ENCODE assay signal across 19 cellular contexts in genomic region chr4:76740866-76741662, GRCh38.
DNase-seq lines count a peak whose midpoint lies in the region; ATAC-seq, FAIRE-seq and TF ChIP-seq lines count a peak whose summit lies in the region.
"Had no signal": no experiment of that assay in that cellular context is flagged by ENCODE, and none has a peak within 500 bp of the region (broad histone marks: within the 10 kb centered on the region; RNA-seq: fewer than 3 reads in every experiment).

No MANE protein-coding gene starts in this region.

- no peak overlapping the region for H3K14ac ChIP-seq in mesenchymal stem cell (ENCODE audit: low read length in 2 of 2)

- no peak for TF ChIP-seq POLR2A in K562 (conservative IDR thresholded peaks at IDR 0.05)
- no peak for TF ChIP-seq POLR2A in stomach (IDR thresholded peaks at IDR 0.05)

- peak overlapping the region in 1 of 2 experiments; percentile 26 for H2BK12ac ChIP-seq in mesenchymal stem cell (ENCODE audit: low read length in 2 of 2)

- H3K9me1 ChIP-seq in K562 (ENCODE audit: control insufficient read depth, insufficient read depth, low read length) = peaks cover 2% of the 10 kb centered on the region

- peaks cover 12% of the 10 kb centered on the region for H3K36me3 ChIP-seq in H7 (replicated peaks; ENCODE audit: control insufficient read depth, insufficient read depth, low read length)
- H3K36me3 ChIP-seq in K562 (ENCODE audit: control insufficient read depth, insufficient read depth, low read length) = no peaks in the 10 kb centered on the region
- H3K36me3 ChIP-seq in mesenchymal stem cell (ENCODE audit: control insufficient read depth in 1 of 2, insufficient read depth in 2 of 2, low read depth in 1 of 2, low read length in 2 of 2) = peaks cover 0 to 32% of the 10 kb centered on the region in 2 experiments
- H3K36me3 ChIP-seq in stomach = peaks cover 20 to 50% (median 43%) of the 10 kb centered on the region in 4 donors
- no peaks in the 10 kb centered on the region for H3K36me3 ChIP-seq in effector memory CD4-positive, alpha-beta T cell (ENCODE audit: control insufficient read depth, insufficient read depth, low read length)

- peak; percentile 25; the same call in 2 of the 3 replicates for ATAC-seq in K562

- no peak overlapping the region for H4K8ac ChIP-seq in mesenchymal stem cell (ENCODE audit: low read length)

- DNase-seq in H7 (peak; percentile 58), K562 (ENCODE audit: extremely low read depth in 1 of 4, low spot score in 3 of 4) (no peak), mesenchymal stem cell (no peak), stomach (no peak), NCI-H345 (lab: John Stamatoyannopoulos, UW) (no peak), AG08395 (ENCODE audit: low spot score) (no peak), SK-N-DZ (ENCODE audit: low spot score) (no peak)
- DNase-seq in effector memory CD4-positive, alpha-beta T cell = no peak
- DNase-seq: DMS79; HCEC 1CT; MM.1S; NCI-H1092; NCI-H1436 treated with DMSO at 0.1 percent for 48 hours; NCI-H2081; NCI-H510A; NCI-H748 treated with DMSO at 0.1 percent for 48 hours; NK-92 treated with Interleukin-12 subunit alpha and Interleukin-12 subunit beta, amount 100 ng/mL, for 24 hours; Peyer's patch had no signal

- no peak overlapping the region for H2BK120ac ChIP-seq in mesenchymal stem cell (ENCODE audit: low read depth, low read length)

- no peak overlapping the region for H2BK5ac ChIP-seq in mesenchymal stem cell (ENCODE audit: low read depth, low read length, poor library complexity, severe bottlenecking)

- no peak overlapping the region for H2AK5ac ChIP-seq in mesenchymal stem cell (ENCODE audit: low read length, severe bottlenecking)

- TF ChIP-seq CTCF in K562 (IDR thresholded peaks at IDR 0.05 in 2 of 3, conservative IDR thresholded peaks at IDR 0.05 in 1 of 3; ENCODE audit: insufficient read depth in 2 of 3, low read depth in 1 of 3, low read length in 3 of 3) (no peak), stomach (IDR thresholded peaks at IDR 0.05) (no peak)

- WGBS in K562 (ENCODE audit: insufficient coverage, low coverage, missing lambda C conversion rate) = 30% methylated on average over 50 of the region's 85 CpGs
- 98% methylated on average over 82 of the region's 85 CpGs for WGBS in mesenchymal stem cell
- 96 to 98% (median 97%) methylated on average over 30 to 85 of the region's 85 CpGs for whole genome bisulfite sequencing in stomach, 5 donors

- peaks cover 10% of the 10 kb centered on the region for H3K79me1 ChIP-seq in mesenchymal stem cell (replicated peaks; ENCODE audit: low read length, poor library complexity, severe bottlenecking)

- no peaks in the 10 kb centered on the region for H4K20me1 ChIP-seq in K562 (replicated peaks; ENCODE audit: control insufficient read depth, insufficient read depth, low read length)

- H3K27ac ChIP-seq in K562 (ENCODE audit: extremely low read depth, low read depth, low read length) = no peak overlapping the region
- H3K27ac ChIP-seq in mesenchymal stem cell (ENCODE audit: low read length, poor library complexity, severe bottlenecking) = no peak overlapping the region
- peak overlapping the region in 3 of 5 donors; percentile 53 to 81 (median 72) for H3K27ac ChIP-seq in stomach
- no peak overlapping the region for H3K27ac ChIP-seq in effector memory CD4-positive, alpha-beta T cell (ENCODE audit: insufficient read depth, low read length, poor library complexity, severe bottlenecking)
- H3K27ac ChIP-seq: C4-2B had no signal

- BruUV-seq in K562 (replicated peaks; lab: Mats Ljungman, UMichigan) = no TSS peak

- TF ChIP-seq EP300 in K562 (IDR thresholded peaks at IDR 0.05; ENCODE audit: low read length) (no peak), stomach (IDR thresholded peaks at IDR 0.05) (no peak)

- H2BK15ac ChIP-seq in mesenchymal stem cell (ENCODE audit: low read depth, poor library complexity, severe bottlenecking) = peak overlapping the region; percentile 49

- H4K91ac ChIP-seq in mesenchymal stem cell (ENCODE audit: low read length) = peak overlapping the region; percentile 15

- H3K18ac ChIP-seq in mesenchymal stem cell (ENCODE audit: low read depth in 1 of 2, low read length in 2 of 2) = no peak overlapping the region

- H2AFZ ChIP-seq in K562 (ENCODE audit: low read depth, low read length) (no peak overlapping the region), mesenchymal stem cell (ENCODE audit: low read depth, low read length) (no peak overlapping the region)

- POLR2A ChIA-PET in K562 (lab: Yijun Ruan, JAX) = no interaction called here

- peak overlapping the region in 1 of 2 experiments; percentile 17 for H3K4ac ChIP-seq in mesenchymal stem cell (ENCODE audit: low read depth in 1 of 2, low read length in 2 of 2)

- no peak for FAIRE-seq in K562 (lab: Jason Lieb, UNC)

- H3K79me2 ChIP-seq in K562 (ENCODE audit: control insufficient read depth, insufficient read depth, low read length) = no peaks in the 10 kb centered on the region

- no peaks in the 10 kb centered on the region for H3K27me3 ChIP-seq in H7 (ENCODE audit: control insufficient read depth, insufficient read depth, low read length)
- peaks cover 38 to 42% of the 10 kb centered on the region in 2 experiments; a peak in 4 of 5 replicates for H3K27me3 ChIP-seq in K562 (ENCODE audit: control insufficient read depth in 2 of 2, insufficient read depth in 2 of 2, low read length in 2 of 2)
- no peaks in the 10 kb centered on the region for H3K27me3 ChIP-seq in mesenchymal stem cell (ENCODE audit: control insufficient read depth in 1 of 2, insufficient read depth in 1 of 2, low read length in 2 of 2)
- H3K27me3 ChIP-seq in stomach = no peaks in the 10 kb centered on the region
- no peaks in the 10 kb centered on the region for H3K27me3 ChIP-seq in effector memory CD4-positive, alpha-beta T cell (replicated peaks; ENCODE audit: control insufficient read depth, insufficient read depth, low read length, poor library complexity, severe bottlenecking)
- H3K27me3 ChIP-seq: Peyer's patch had no signal

- peaks cover 0 to 14% of the 10 kb centered on the region in 2 experiments; a peak in 1 of 5 replicates for H3K4me1 ChIP-seq in K562 (replicated peaks in 1 of 2; ENCODE audit: control insufficient read depth in 2 of 2, insufficient read depth in 2 of 2, low read length in 2 of 2)
- H3K4me1 ChIP-seq in mesenchymal stem cell (ENCODE audit: control insufficient read depth, insufficient read depth, low read depth, low read length) = peaks cover 4% of the 10 kb centered on the region
- H3K4me1 ChIP-seq in stomach = peaks cover 0 to 47% (median 29%) of the 10 kb centered on the region in 4 donors
- no peaks in the 10 kb centered on the region for H3K4me1 ChIP-seq in effector memory CD4-positive, alpha-beta T cell (ENCODE audit: control insufficient read depth, insufficient read depth, low read length, poor library complexity, severe bottlenecking)

- intact Hi-C loops in K562 (cut with micrococcal nuclease) = no loop called here
- intact Hi-C loops in stomach (cut with DNase I; ENCODE audit: low total_unique reads) = no loop called here

- H3K4me2 ChIP-seq in K562 (ENCODE audit: insufficient read depth, low read length) (no peak overlapping the region), mesenchymal stem cell (ENCODE audit: low read length, poor library complexity, severe bottlenecking) (no peak overlapping the region)

- H3K9me3 ChIP-seq in K562 (replicated peaks; ENCODE audit: control insufficient read depth, insufficient read depth, low read depth, low read length) (no peaks in the 10 kb centered on the region; the same call in 1 of the 2 replicates), mesenchymal stem cell (ENCODE audit: control insufficient read depth, low read length) (no peaks in the 10 kb centered on the region), stomach (no peaks in the 10 kb centered on the region)
- no peaks in the 10 kb centered on the region for H3K9me3 ChIP-seq in effector memory CD4-positive, alpha-beta T cell (ENCODE audit: control insufficient read depth, low read length)
- H3K9me3 ChIP-seq: Peyer's patch had no signal

- no peak overlapping the region for H3K23ac ChIP-seq in mesenchymal stem cell (ENCODE audit: low read length in 2 of 2)

- TF ChIP-seq RAD21 in K562 (CRISPR knock-in tag; conservative IDR thresholded peaks at IDR 0.05 in 1 of 2, IDR thresholded peaks at IDR 0.05 in 1 of 2) = no peak

- CTCF ChIA-PET in K562 (lab: Yijun Ruan, JAX; ENCODE audit: low intra/inter-chr PET ratio) = no interaction called here

- in situ Hi-C loops in K562 (cut with MboI) = no loop called here

- H3K4me3 ChIP-seq in H7 (ENCODE audit: insufficient read depth, low read depth, low read length) = no peak overlapping the region
- H3K4me3 ChIP-seq in K562 = no peak overlapping the region
- no peak overlapping the region for H3K4me3 ChIP-seq in mesenchymal stem cell (ENCODE audit: insufficient read depth in 1 of 2, low read depth in 1 of 2, low read length in 2 of 2)
- peak overlapping the region in 1 of 4 donors; percentile 25 for H3K4me3 ChIP-seq in stomach
- H3K4me3 ChIP-seq in effector memory CD4-positive, alpha-beta T cell (ENCODE audit: insufficient read depth, low read depth, low read length, poor library complexity, severe bottlenecking) = no peak overlapping the region

- H3K9ac ChIP-seq in K562 (ENCODE audit: insufficient read depth in 1 of 2, low read depth in 2 of 2, low read length in 2 of 2) (no peak overlapping the region), mesenchymal stem cell (ENCODE audit: low read length) (no peak overlapping the region)

TF ChIP-seq in K562, 482 proteins besides CTCF, POLR2A, EP300 and RAD21 (continues in another document):
- TF ChIP-seq ZNF76 (CRISPR knock-in tag; IDR thresholded peaks at IDR 0.05; ENCODE audit: borderline replicate concordance) = no peak

Comparison
In these comparisons a context has a peak if more than half of its experiments do, and no peak if none do; other contexts are left out.
1. H3K27ac ChIP-seq: peak in stomach (3 of 5); none in K562 (single experiment), mesenchymal stem cell (single experiment) and effector memory CD4-positive, alpha-beta T cell (single experiment).